17 cellular contexts compared by ENCODE assay signal in the genomic region with DNA sequence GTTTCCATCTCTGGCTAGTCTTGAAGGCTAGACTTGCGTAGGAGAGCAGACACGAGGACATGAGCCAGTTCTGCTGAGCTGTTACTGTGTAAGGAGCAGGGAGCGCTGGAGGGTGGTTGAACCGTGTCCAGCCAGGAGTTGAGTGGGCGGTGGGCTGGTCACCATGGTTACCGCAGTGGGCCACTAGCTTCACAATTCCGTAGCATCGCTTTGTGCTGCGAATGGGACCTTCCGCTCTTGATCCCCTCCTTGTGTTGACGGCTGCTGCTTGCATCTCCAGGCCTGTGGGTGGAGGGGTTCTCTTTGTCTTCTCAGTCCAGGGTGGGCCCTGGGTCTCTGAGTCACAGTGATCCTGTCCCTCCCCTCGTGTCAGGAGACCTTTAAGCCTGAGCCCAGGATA. TPM values are rescaled to one million over a fixed set of nuclear protein-coding genes. Genes with fewer than 3 reads are reported as not detected.
DNase-seq lines count a peak whose midpoint lies in the region; ATAC-seq and TF ChIP-seq lines count a peak whose summit lies in the region.
"Had no signal": no experiment of that assay in that cellular context is flagged by ENCODE, and none has a peak within 500 bp of the region (broad histone marks: within the 10 kb centered on the region; RNA-seq: fewer than 3 reads in every experiment).

No MANE protein-coding gene starts in this region.

- no peak overlapping the region for H2AFZ ChIP-seq in GM23338
- H2AFZ ChIP-seq: GM23248 had no signal

- H3K27ac Mint-ChIP-seq in GM23338, result no peak overlapping the region
- H3K27ac Mint-ChIP-seq in T-helper 17 cell, result peak overlapping the region; percentile 85
- no peak overlapping the region for H3K27ac Mint-ChIP-seq in glutamatergic neuron (ENCODE audit: unreplicated experiment)
- H3K27ac Mint-ChIP-seq: activated CD8-positive, alpha-beta T cell treated with anti-CD3 and anti-CD28 coated beads for 36 hours; mesothelial cell of epicardium had no signal

- DNase-seq in GM23338 (ENCODE audit: low spot score) (peak; percentile 57), T-helper 17 cell (no peak), glutamatergic neuron (peak; percentile 22), occipital lobe (lab: John Stamatoyannopoulos, UW) (peak; percentile 72), suprapubic skin (ENCODE audit: low spot score in 2 of 2) (no peak), NCI-H345 treated with DMSO at 0.1 percent for 48 hours (lab: John Stamatoyannopoulos, UW; ENCODE audit: unreplicated experiment) (no peak)
- no peak for DNase-seq in activated CD4-positive, alpha-beta T cell treated with anti-CD3 and anti-CD28 coated beads for 4 hours
- DNase-seq: activated CD8-positive, alpha-beta T cell treated with anti-CD3 and anti-CD28 coated beads for 36 hours; cerebellar nuclear complex; GM23248; Karpas-422; NCI-H1436 treated with DMSO at 0.1 percent for 48 hours; NCI-H748 treated with DMSO at 0.1 percent for 48 hours; T-helper 9 cell had no signal

- H3K4me3 ChIP-seq in GM23338, result no peak overlapping the region
- no peak overlapping the region for H3K4me3 ChIP-seq in suprapubic skin
- H3K4me3 ChIP-seq: GM23248 had no signal

- H3K79me2 ChIP-seq in GM23338 (replicated peaks; ENCODE audit: insufficient read depth), result no peaks in the 10 kb centered on the region

- H3K36me3 ChIP-seq in GM23338 (ENCODE audit: insufficient read depth) (no peaks in the 10 kb centered on the region), suprapubic skin (no peaks in the 10 kb centered on the region)

- H3K4me1 Mint-ChIP-seq in GM23338 (peaks cover 10% of the 10 kb centered on the region), T-helper 17 cell (peaks cover 36% of the 10 kb centered on the region), glutamatergic neuron (ENCODE audit: low read depth, unreplicated experiment) (peaks cover 3% of the 10 kb centered on the region)
- H3K4me1 Mint-ChIP-seq: mesothelial cell of epicardium had no signal

- H3K27me3 Mint-ChIP-seq in GM23338 (ENCODE audit: insufficient read depth, low read depth, poor library complexity) (peaks cover 8% of the 10 kb centered on the region), T-helper 17 cell (no peaks in the 10 kb centered on the region), glutamatergic neuron (ENCODE audit: unreplicated experiment) (no peaks in the 10 kb centered on the region)
- H3K27me3 Mint-ChIP-seq: activated CD8-positive, alpha-beta T cell treated with anti-CD3 and anti-CD28 coated beads for 36 hours had no signal

- TF ChIP-seq CTCF in GM23338 (conservative IDR thresholded peaks at IDR 0.05; ENCODE audit: low read depth in 2 of 2) (no peak), glutamatergic neuron (IDR thresholded peaks at IDR 0.05; ENCODE audit: partially characterized antibody, unreplicated experiment) (no peak), suprapubic skin (IDR thresholded peaks at IDR 0.05) (no peak)

- H3K9me2 ChIP-seq in GM23338 (ENCODE audit: insufficient read depth), result no peaks in the 10 kb centered on the region

- H3K4me3 Mint-ChIP-seq in GM23338, result no peak overlapping the region
- no peak overlapping the region for H3K4me3 Mint-ChIP-seq in T-helper 17 cell
- H3K4me3 Mint-ChIP-seq in glutamatergic neuron (ENCODE audit: unreplicated experiment), result no peak overlapping the region
- H3K4me3 Mint-ChIP-seq: activated CD8-positive, alpha-beta T cell treated with anti-CD3 and anti-CD28 coated beads for 36 hours; mesothelial cell of epicardium had no signal

- WGBS in suprapubic skin, result 70% methylated on average over 12 of the region's 12 CpGs

- no peaks in the 10 kb centered on the region for H3K9me3 ChIP-seq in T-helper 17 cell (ENCODE audit: control insufficient read depth, low read length, poor library complexity, severe bottlenecking)
- H3K9me3 ChIP-seq in suprapubic skin, result no peaks in the 10 kb centered on the region

- H3K36me3 Mint-ChIP-seq in GM23338 (ENCODE audit: low read depth), result no peaks in the 10 kb centered on the region
- H3K36me3 Mint-ChIP-seq in T-helper 17 cell (ENCODE audit: low read depth), result no peaks in the 10 kb centered on the region
- H3K36me3 Mint-ChIP-seq in glutamatergic neuron (ENCODE audit: unreplicated experiment), result no peaks in the 10 kb centered on the region
- H3K36me3 Mint-ChIP-seq: mesothelial cell of epicardium had no signal

- no peak for TF ChIP-seq EP300 in suprapubic skin (IDR thresholded peaks at IDR 0.05)

- ATAC-seq in GM23338 (peak; percentile 59), T-helper 17 cell (no peak)
- ATAC-seq: activated CD8-positive, alpha-beta T cell treated with anti-CD3 and anti-CD28 coated beads for 36 hours had no signal

- no peaks in the 10 kb centered on the region for H3F3A ChIP-seq in GM23338 (replicated peaks; ENCODE audit: low read depth)

- H3K27me3 ChIP-seq in GM23338 (ENCODE audit: insufficient read depth), result no peaks in the 10 kb centered on the region
- H3K27me3 ChIP-seq in suprapubic skin, result no peaks in the 10 kb centered on the region

- H3K4me2 ChIP-seq in GM23338, result no peak overlapping the region

- H4K20me1 ChIP-seq in GM23338 (replicated peaks; ENCODE audit: insufficient read depth), result no peaks in the 10 kb centered on the region

- H3K27ac ChIP-seq in GM23338 (ENCODE audit: low read depth) (no peak overlapping the region), suprapubic skin (no peak overlapping the region)
- H3K27ac ChIP-seq: GM23248 had no signal

- no peak for TF ChIP-seq POLR2A in suprapubic skin (IDR thresholded peaks at IDR 0.05)

- H3K9me3 Mint-ChIP-seq in GM23338 (peaks cover 4% of the 10 kb centered on the region; the same call in 1 of the 3 replicates), glutamatergic neuron (ENCODE audit: unreplicated experiment) (no peaks in the 10 kb centered on the region)
- H3K9me3 Mint-ChIP-seq: activated CD8-positive, alpha-beta T cell treated with anti-CD3 and anti-CD28 coated beads for 36 hours; mesothelial cell of epicardium had no signal

- no peaks in the 10 kb centered on the region for H3K4me1 ChIP-seq in GM23338 (ENCODE audit: insufficient read depth)
- H3K4me1 ChIP-seq in suprapubic skin, result peaks cover 6% of the 10 kb centered on the region

TF ChIP-seq in GM23338, 12 proteins besides CTCF, POLR2A, EP300 and RAD21 (continues in another document):
- TF ChIP-seq POLR2AphosphoS5 (IDR thresholded peaks at IDR 0.05; ENCODE audit: low read depth) (no peak), CREB1 (CRISPR knock-in tag; IDR thresholded peaks at IDR 0.05; ENCODE audit: low read depth) (no peak), STAT1 (IDR thresholded peaks at IDR 0.05; ENCODE audit: unreplicated experiment) (no peak), ZNF331 (CRISPR knock-in tag; IDR thresholded peaks at IDR 0.05; ENCODE audit: low read depth) (no peak), EZH2phosphoT487 (IDR thresholded peaks at IDR 0.05; ENCODE audit: unreplicated experiment) (no peak), ZNF114 (CRISPR knock-in tag; IDR thresholded peaks at IDR 0.05) (no peak), JUNB (IDR thresholded peaks at IDR 0.05; ENCODE audit: unreplicated experiment) (no peak), NANOG (IDR thresholded peaks at IDR 0.05; ENCODE audit: borderline replicate concordance) (no peak), EZH2 (IDR thresholded peaks at IDR 0.05; ENCODE audit: low read depth, unreplicated experiment) (no peak)
- TF ChIP-seq, protein P1, sequence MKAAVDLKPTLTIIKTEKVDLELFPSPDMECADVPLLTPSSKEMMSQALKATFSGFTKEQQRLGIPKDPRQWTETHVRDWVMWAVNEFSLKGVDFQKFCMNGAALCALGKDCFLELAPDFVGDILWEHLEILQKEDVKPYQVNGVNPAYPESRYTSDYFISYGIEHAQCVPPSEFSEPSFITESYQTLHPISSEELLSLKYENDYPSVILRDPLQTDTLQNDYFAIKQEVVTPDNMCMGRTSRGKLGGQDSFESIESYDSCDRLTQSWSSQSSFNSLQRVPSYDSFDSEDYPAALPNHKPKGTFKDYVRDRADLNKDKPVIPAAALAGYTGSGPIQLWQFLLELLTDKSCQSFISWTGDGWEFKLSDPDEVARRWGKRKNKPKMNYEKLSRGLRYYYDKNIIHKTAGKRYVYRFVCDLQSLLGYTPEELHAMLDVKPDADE (IDR thresholded peaks at IDR 0.05), result no peak

RNA-seq across cellular contexts. Expression of a gene that starts 49.4 kb away (rescaled TPM):
- total RNA-seq in GM23338 (2014; rRNA removed; shearing (Covaris generic)), result not detected in 2 replicates
- 0.31 and 0.33 TPM in 2 replicates for polyA plus RNA-seq in GM23338 (2016; fragmentation: Nextera tagmentation; extraction: Ambion mirVana)
- 1 to 10 TPM; 2.8 to 3.6 TPM for total RNA-seq in T-helper 17 cell
- total RNA-seq in glutamatergic neuron (ENCODE audit: unreplicated experiment), result not detected
- total RNA-seq in occipital lobe, result 0.62 TPM
- not detected for total RNA-seq in suprapubic skin
- total RNA-seq: activated CD8-positive, alpha-beta T cell treated with anti-CD3 and anti-CD28 coated beads for 36 hours; epithelial cell of proximal tubule; GM23248; pulmonary artery endothelial cell had no signal
- polyA plus RNA-seq: GM23248 had no signal

RNA-seq across cellular contexts. Expression of a gene that starts 49.7 kb away (rescaled TPM):
- total RNA-seq in GM23338 (2014; rRNA removed; shearing (Covaris generic)), result 26.7 and 31.3 TPM in 2 replicates
- 20.0 and 25.2 TPM in 2 replicates for polyA plus RNA-seq in GM23338 (2016; fragmentation: Nextera tagmentation; extraction: Ambion mirVana)
- 10 to 100 TPM; 74.1 to 74.7 TPM for total RNA-seq in T-helper 17 cell
- 29.1 TPM for total RNA-seq in glutamatergic neuron (ENCODE audit: unreplicated experiment)
- 34.8 TPM for total RNA-seq in occipital lobe
- total RNA-seq in suprapubic skin, result 10 to 100 TPM; 26.9 to 45.1 (median 34.1) TPM

Comparison
In these comparisons a context has a peak if more than half of its experiments do, and no peak if none do; other contexts are left out.
1. DNase-seq: peak in GM23338 (single experiment), glutamatergic neuron (single experiment) and occipital lobe (single experiment); none in T-helper 17 cell (0 of 3), activated CD4-positive, alpha-beta T cell treated with anti-CD3 and anti-CD28 coated beads for 4 hours (0 of 2), suprapubic skin (0 of 2) and NCI-H345 treated with DMSO at 0.1 percent for 48 hours (single experiment).